In genomic region chr3:187958432-187959003, GRCh38 we compare ENCODE assay signal across 12 cellular contexts.
A peak's percentile ranks its signal among the peaks of the same experiment; 100 is the strongest.
DNase-seq lines count a peak whose midpoint lies in the region; ATAC-seq, FAIRE-seq and TF ChIP-seq lines count a peak whose summit lies in the region.
"Had no signal": no experiment of that assay in that cellular context is flagged by ENCODE, and none has a peak within 500 bp of the region (broad histone marks: within the 10 kb centered on the region; RNA-seq: fewer than 3 reads in every experiment).

No MANE protein-coding gene starts in this region.

- H3K27me3 ChIP-seq in mesenchymal stem cell (ENCODE audit: control insufficient read depth in 1 of 2, insufficient read depth in 1 of 2, low read length in 2 of 2) = no peaks in the 10 kb centered on the region
- H3K27me3 ChIP-seq: MG63 had no signal

- no peak overlapping the region for H3K4ac ChIP-seq in mesenchymal stem cell (ENCODE audit: low read depth in 1 of 2, low read length in 2 of 2)

- no peak overlapping the region for H4K8ac ChIP-seq in mesenchymal stem cell (ENCODE audit: low read length)

- no peaks in the 10 kb centered on the region for H3K9me3 Mint-ChIP-seq in WTC11

- no peak for TF ChIP-seq POLR2A in A549 (IDR thresholded peaks at IDR 0.05; ENCODE audit: low read length)

- H3K9ac ChIP-seq in mesenchymal stem cell (ENCODE audit: low read length) = no peak overlapping the region

- H3K4me3 ChIP-seq in A549 (no peak overlapping the region), mesenchymal stem cell (ENCODE audit: insufficient read depth in 1 of 2, low read depth in 1 of 2, low read length in 2 of 2) (no peak overlapping the region)
- H3K4me3 ChIP-seq: MG63 had no signal

- peak overlapping the region in 1 of 2 experiments; percentile 34 for H2BK12ac ChIP-seq in mesenchymal stem cell (ENCODE audit: low read length in 2 of 2)

- H3K18ac ChIP-seq in mesenchymal stem cell (ENCODE audit: low read depth in 1 of 2, low read length in 2 of 2) = peak overlapping the region in 1 of 2 experiments; percentile 55

- DNase-seq in A549 (ENCODE audit: low read depth in 1 of 2, low spot score in 1 of 2) (no peak), NOMO-1 (lab: John Stamatoyannopoulos, UW; ENCODE audit: unreplicated experiment in 2 of 2) (peak; percentile 65 to 71), mesenchymal stem cell (no peak), WTC11 (ENCODE audit: low spot score) (no peak), GF-D8 (lab: John Stamatoyannopoulos, UW) (no peak), NCI-H1417 (lab: John Stamatoyannopoulos, UW) (no peak)
- DNase-seq in activated CD8-positive, alpha-beta memory T cell treated with anti-CD3 and anti-CD28 coated beads, Interleukin-2, amount 50 U/mL, for 4 hours = peak; percentile 57
- DNase-seq: hippocampal formation, MG63, nucleus accumbens had no signal

- no peak for TF ChIP-seq CTCF in A549 (IDR thresholded peaks at IDR 0.05)
- no peak for TF ChIP-seq CTCF in WTC11 (IDR thresholded peaks at IDR 0.05)

- H3K4me1 ChIP-seq in A549 (peaks cover 49% of the 10 kb centered on the region), mesenchymal stem cell (ENCODE audit: control insufficient read depth, insufficient read depth, low read depth, low read length) (peaks cover 10% of the 10 kb centered on the region)

- no peak overlapping the region for H3K4me3 Mint-ChIP-seq in WTC11

- peaks cover 3% of the 10 kb centered on the region for H3K4me1 Mint-ChIP-seq in WTC11

- POLR2A ChIA-PET in A549 (lab: Yijun Ruan, JAX) = no interaction called here
- POLR2A ChIA-PET in WTC11 (lab: Charles Lee) = no interaction called here

- no peaks in the 10 kb centered on the region for H3K36me3 ChIP-seq in mesenchymal stem cell (ENCODE audit: control insufficient read depth in 1 of 2, insufficient read depth in 2 of 2, low read depth in 1 of 2, low read length in 2 of 2)
- H3K36me3 ChIP-seq: MG63 had no signal

- FAIRE-seq in A549 (lab: Jason Lieb, UNC) = no peak
- FAIRE-seq: GM18507 had no signal

- no peak overlapping the region for H2AK5ac ChIP-seq in mesenchymal stem cell (ENCODE audit: low read length, severe bottlenecking)

- H4K91ac ChIP-seq in mesenchymal stem cell (ENCODE audit: low read length) = peak overlapping the region; percentile 9

- H3K27me3 Mint-ChIP-seq in WTC11 (ENCODE audit: low read depth) = no peaks in the 10 kb centered on the region

- ATAC-seq in A549 = no peak
- no peak for ATAC-seq in WTC11
- ATAC-seq in HG03378 (IDR thresholded peaks at IDR 0.05; ENCODE audit: unreplicated experiment) = no peak

- H3K36me3 Mint-ChIP-seq in WTC11 = no peaks in the 10 kb centered on the region

- no peak overlapping the region for H2BK15ac ChIP-seq in mesenchymal stem cell (ENCODE audit: low read depth, poor library complexity, severe bottlenecking)

- H3K4me2 ChIP-seq in A549 = no peak overlapping the region
- no peak overlapping the region for H3K4me2 ChIP-seq in mesenchymal stem cell (ENCODE audit: low read length, poor library complexity, severe bottlenecking)

- no peak for TF ChIP-seq RAD21 in A549 (conservative IDR thresholded peaks at IDR 0.05 in 1 of 2, IDR thresholded peaks at IDR 0.05 in 1 of 2)

- no peak overlapping the region for H3K23ac ChIP-seq in mesenchymal stem cell (ENCODE audit: low read length in 2 of 2)

- CTCF ChIA-PET in A549 (lab: Yijun Ruan, JAX) = no interaction called here
- CTCF ChIA-PET in WTC11 (lab: Charles Lee) = no interaction called here

- no peak overlapping the region for H2AFZ ChIP-seq in mesenchymal stem cell (ENCODE audit: low read depth, low read length)

- H3K79me1 ChIP-seq in mesenchymal stem cell (replicated peaks; ENCODE audit: low read length, poor library complexity, severe bottlenecking) = no peaks in the 10 kb centered on the region

- WGBS in A549 (ENCODE audit: missing lambda C conversion rate) = 97% methylated on average over 12 of the region's 12 CpGs
- WGBS in mesenchymal stem cell = 93% methylated on average over 12 of the region's 12 CpGs

- TF ChIP-seq EP300 in A549 (IDR thresholded peaks at IDR 0.05) = no peak

- H3K9me3 ChIP-seq in A549 (no peaks in the 10 kb centered on the region), mesenchymal stem cell (ENCODE audit: control insufficient read depth, low read length) (no peaks in the 10 kb centered on the region)
- H3K9me3 ChIP-seq: MG63 had no signal

- no peak overlapping the region for H3K14ac ChIP-seq in mesenchymal stem cell (ENCODE audit: low read length in 2 of 2)

- H3K27ac ChIP-seq in A549 (peak overlapping the region; percentile 24 to 28; a peak in 1 of 6 replicates), mesenchymal stem cell (ENCODE audit: low read length, poor library complexity, severe bottlenecking) (no peak overlapping the region)

- no peak overlapping the region for H2BK5ac ChIP-seq in mesenchymal stem cell (ENCODE audit: low read depth, low read length, poor library complexity, severe bottlenecking)

- H3K27ac Mint-ChIP-seq in WTC11 = no peak overlapping the region

- no peak overlapping the region for H2BK120ac ChIP-seq in mesenchymal stem cell (ENCODE audit: low read depth, low read length)

TF ChIP-seq in A549, 52 proteins besides CTCF, POLR2A, EP300 and RAD21 (continues in another document):
- no peak for TF ChIP-seq ZSCAN20 (CRISPR knock-in tag; IDR thresholded peaks at IDR 0.05)
- TF ChIP-seq POLR2AphosphoS2 (conservative IDR thresholded peaks at IDR 0.05; ENCODE audit: low read length) = no peak
- TF ChIP-seq ZC3H11A (IDR thresholded peaks at IDR 0.05) = no peak
- no peak for TF ChIP-seq E2F6 (IDR thresholded peaks at IDR 0.05; ENCODE audit: borderline replicate concordance, low read depth)
- no peak for TF ChIP-seq KDM1A (IDR thresholded peaks at IDR 0.05; ENCODE audit: low read depth)
- no peak for TF ChIP-seq TFCP2L1 (CRISPR knock-in tag; IDR thresholded peaks at IDR 0.05)
- no peak for TF ChIP-seq HOXB5 (CRISPR knock-in tag; IDR thresholded peaks at IDR 0.05)
- no peak for TF ChIP-seq FOSL2 (IDR thresholded peaks at IDR 0.05)
- no peak for TF ChIP-seq FOSL2 (CRISPR knock-in tag; IDR thresholded peaks at IDR 0.05)
- TF ChIP-seq BCL3 (IDR thresholded peaks at IDR 0.05) = no peak
- no peak for TF ChIP-seq HDAC2 (IDR thresholded peaks at IDR 0.05)
- TF ChIP-seq GATA3 (IDR thresholded peaks at IDR 0.05; ENCODE audit: borderline replicate concordance) = no peak
- TF ChIP-seq CHD2 (IDR thresholded peaks at IDR 0.05; ENCODE audit: low read length, partially characterized antibody) = no peak
- no peak for TF ChIP-seq HOXB13 (CRISPR knock-in tag; IDR thresholded peaks at IDR 0.05; ENCODE audit: low read depth)
- TF ChIP-seq MYC (IDR thresholded peaks at IDR 0.05; ENCODE audit: borderline replicate concordance, low read length) = no peak

TF ChIP-seq in WTC11, 78 proteins besides CTCF, POLR2A, EP300 and RAD21:
- no peak for TF ChIP-seq HMGXB4 (CRISPR knock-in tag; IDR thresholded peaks at IDR 0.05)

Comparison
In these comparisons a context has a peak if more than half of its experiments do, and no peak if none do; other contexts are left out.
1. DNase-seq: peak in NOMO-1 (2 of 2) and activated CD8-positive, alpha-beta memory T cell treated with anti-CD3 and anti-CD28 coated beads, Interleukin-2, amount 50 U/mL, for 4 hours (single experiment); none in A549 (0 of 2), mesenchymal stem cell (single experiment), WTC11 (single experiment), GF-D8 (single experiment) and NCI-H1417 (0 of 3).